7 cellular contexts compared by ENCODE assay signal in genomic region chr16:16301839-16302604, GRCh38.
A peak's percentile ranks its signal among the peaks of the same experiment; 100 is the strongest.
DNase-seq lines count a peak whose midpoint lies in the region; ATAC-seq lines count a peak whose summit lies in the region.
"Not testable (repeated sequence)": the region's sequence is repeated elsewhere in the genome, so short reads cannot be mapped to it uniquely, and the experiment has no call there.

No MANE protein-coding gene starts in this region.

- H3K27me3 ChIP-seq in CD4-positive, CD25-positive, alpha-beta regulatory T cell (ENCODE audit: control insufficient read depth, insufficient read depth, low read length): not testable (repeated sequence)

- not testable (repeated sequence) for H3K27me3 Mint-ChIP-seq in CD4-positive, CD25-positive, alpha-beta regulatory T cell; T-cell; activated CD8-positive, alpha-beta T cell treated with anti-CD3 and anti-CD28 coated beads, Interleukin-2, amount 10 ng/mL, durations not matched to agents 7 days and 5 days (ENCODE audit: low read depth); activated naive CD8-positive, alpha-beta T cell treated with anti-CD3 and anti-CD28 coated beads, Interleukin-2, amount 50 U/mL, for 24 hours; memory B cell; naive thymus-derived CD8-positive, alpha-beta T cell; stimulated activated naive CD8-positive, alpha-beta T cell treated with anti-CD3 and anti-CD28 coated beads, Interleukin-15, amount 100 ng/mL, for 72 hours

- H3K9me3 ChIP-seq in CD4-positive, CD25-positive, alpha-beta regulatory T cell (ENCODE audit: control insufficient read depth in 2 of 2, low read length in 2 of 2): not testable (repeated sequence)

- POLR2A ChIA-PET in T-cell (lab: Charles Lee); activated CD8-positive, alpha-beta T cell treated with anti-CD3 and anti-CD28 coated beads, Interleukin-2, amount 10 ng/mL, durations not matched to agents 7 days and 5 days (lab: Charles Lee); naive thymus-derived CD8-positive, alpha-beta T cell (lab: Charles Lee): not testable (repeated sequence)

- not testable (repeated sequence) for H3K27ac ChIP-seq in CD4-positive, CD25-positive, alpha-beta regulatory T cell (ENCODE audit: insufficient read depth, low read length, poor library complexity, severe bottlenecking)

- not testable (repeated sequence) for H3K27ac Mint-ChIP-seq in CD4-positive, CD25-positive, alpha-beta regulatory T cell; T-cell; activated CD8-positive, alpha-beta T cell treated with anti-CD3 and anti-CD28 coated beads, Interleukin-2, amount 10 ng/mL, durations not matched to agents 7 days and 5 days; activated naive CD8-positive, alpha-beta T cell treated with anti-CD3 and anti-CD28 coated beads, Interleukin-2, amount 50 U/mL, for 24 hours; memory B cell; naive thymus-derived CD8-positive, alpha-beta T cell; stimulated activated naive CD8-positive, alpha-beta T cell treated with anti-CD3 and anti-CD28 coated beads, Interleukin-15, amount 100 ng/mL, for 72 hours

- H3K4me1 ChIP-seq in CD4-positive, CD25-positive, alpha-beta regulatory T cell (ENCODE audit: control insufficient read depth, insufficient read depth, low read length, poor library complexity, severe bottlenecking): not testable (repeated sequence)

- not testable (repeated sequence) for H3K36me3 Mint-ChIP-seq in CD4-positive, CD25-positive, alpha-beta regulatory T cell; T-cell; activated CD8-positive, alpha-beta T cell treated with anti-CD3 and anti-CD28 coated beads, Interleukin-2, amount 10 ng/mL, durations not matched to agents 7 days and 5 days (ENCODE audit: low read depth); activated naive CD8-positive, alpha-beta T cell treated with anti-CD3 and anti-CD28 coated beads, Interleukin-2, amount 50 U/mL, for 24 hours (ENCODE audit: low read depth); memory B cell; naive thymus-derived CD8-positive, alpha-beta T cell

- ATAC-seq in CD4-positive, CD25-positive, alpha-beta regulatory T cell (ENCODE audit: low read depth in 2 of 2): peak; percentile 78 to 88
- peak; percentile 75 to 97 (median 87) for ATAC-seq in T-cell (replicated peaks in 1 of 4)
- peak; percentile 71 for ATAC-seq in activated CD8-positive, alpha-beta T cell treated with anti-CD3 and anti-CD28 coated beads, Interleukin-2, amount 10 ng/mL, durations not matched to agents 7 days and 5 days
- peak; percentile 49 for ATAC-seq in activated naive CD8-positive, alpha-beta T cell treated with anti-CD3 and anti-CD28 coated beads, Interleukin-2, amount 50 U/mL, for 24 hours
- peak; percentile 46 for ATAC-seq in memory B cell (ENCODE audit: low read depth)
- ATAC-seq in naive thymus-derived CD8-positive, alpha-beta T cell: peak; percentile 61 to 80
- peak; percentile 88 for ATAC-seq in stimulated activated naive CD8-positive, alpha-beta T cell treated with anti-CD3 and anti-CD28 coated beads, Interleukin-15, amount 100 ng/mL, for 72 hours

- CTCF ChIA-PET in T-cell (lab: Charles Lee); activated CD8-positive, alpha-beta T cell treated with anti-CD3 and anti-CD28 coated beads, Interleukin-2, amount 10 ng/mL, durations not matched to agents 7 days and 5 days (lab: Charles Lee): not testable (repeated sequence)

- not testable (repeated sequence) for H3K36me3 ChIP-seq in CD4-positive, CD25-positive, alpha-beta regulatory T cell (ENCODE audit: control insufficient read depth, insufficient read depth, low read length)

- H3K9me3 Mint-ChIP-seq in CD4-positive, CD25-positive, alpha-beta regulatory T cell; T-cell; activated CD8-positive, alpha-beta T cell treated with anti-CD3 and anti-CD28 coated beads, Interleukin-2, amount 10 ng/mL, durations not matched to agents 7 days and 5 days (ENCODE audit: insufficient read depth); activated naive CD8-positive, alpha-beta T cell treated with anti-CD3 and anti-CD28 coated beads, Interleukin-2, amount 50 U/mL, for 24 hours; memory B cell; naive thymus-derived CD8-positive, alpha-beta T cell; stimulated activated naive CD8-positive, alpha-beta T cell treated with anti-CD3 and anti-CD28 coated beads, Interleukin-15, amount 100 ng/mL, for 72 hours: not testable (repeated sequence)

- not testable (repeated sequence) for DNase-seq in CD4-positive, CD25-positive, alpha-beta regulatory T cell; T-cell; activated CD8-positive, alpha-beta T cell treated with anti-CD3 and anti-CD28 coated beads, Interleukin-2, amount 10 ng/mL, durations not matched to agents 7 days and 5 days; activated naive CD8-positive, alpha-beta T cell treated with anti-CD3 and anti-CD28 coated beads, Interleukin-2, amount 50 U/mL, for 24 hours; memory B cell (ENCODE audit: low spot score in 2 of 2); naive thymus-derived CD8-positive, alpha-beta T cell; stimulated activated naive CD8-positive, alpha-beta T cell treated with anti-CD3 and anti-CD28 coated beads, Interleukin-15, amount 100 ng/mL, for 72 hours

- H3K4me3 Mint-ChIP-seq in CD4-positive, CD25-positive, alpha-beta regulatory T cell; T-cell; activated CD8-positive, alpha-beta T cell treated with anti-CD3 and anti-CD28 coated beads, Interleukin-2, amount 10 ng/mL, durations not matched to agents 7 days and 5 days; activated naive CD8-positive, alpha-beta T cell treated with anti-CD3 and anti-CD28 coated beads, Interleukin-2, amount 50 U/mL, for 24 hours; memory B cell; naive thymus-derived CD8-positive, alpha-beta T cell; stimulated activated naive CD8-positive, alpha-beta T cell treated with anti-CD3 and anti-CD28 coated beads, Interleukin-15, amount 100 ng/mL, for 72 hours: not testable (repeated sequence)

- H3K4me3 ChIP-seq in CD4-positive, CD25-positive, alpha-beta regulatory T cell (ENCODE audit: low read depth, low read length): not testable (repeated sequence)

- H3K4me1 Mint-ChIP-seq in CD4-positive, CD25-positive, alpha-beta regulatory T cell; T-cell; activated CD8-positive, alpha-beta T cell treated with anti-CD3 and anti-CD28 coated beads, Interleukin-2, amount 10 ng/mL, durations not matched to agents 7 days and 5 days (ENCODE audit: low read depth); activated naive CD8-positive, alpha-beta T cell treated with anti-CD3 and anti-CD28 coated beads, Interleukin-2, amount 50 U/mL, for 24 hours; memory B cell; naive thymus-derived CD8-positive, alpha-beta T cell; stimulated activated naive CD8-positive, alpha-beta T cell treated with anti-CD3 and anti-CD28 coated beads, Interleukin-15, amount 100 ng/mL, for 72 hours: not testable (repeated sequence)
